ENCODE assay signal across 28 cellular contexts in genomic region chrX:53438174-53438831, GRCh38. TPM values are rescaled to one million over a fixed set of nuclear protein-coding genes. Genes with fewer than 3 reads are reported as not detected.
A peak's percentile ranks its signal among the peaks of the same experiment; 100 is the strongest.
DNase-seq lines count a peak whose midpoint lies in the region; ATAC-seq and TF ChIP-seq lines count a peak whose summit lies in the region.
"Had no signal": no experiment of that assay in that cellular context is flagged by ENCODE, and none has a peak within 500 bp of the region (broad histone marks: within the 10 kb centered on the region; RNA-seq: fewer than 3 reads in every experiment).

No MANE protein-coding gene starts in this region.

- H3K4me1 Mint-ChIP-seq in CD4-positive, alpha-beta T cell (ENCODE audit: low read depth): peaks cover 22% of the 10 kb centered on the region
- H3K4me1 Mint-ChIP-seq in activated T-helper 2 cell treated with anti-CD3 and anti-CD28 coated beads, Interferon-gamma antibody, Interleukin-2, Interleukin-4, amounts not matched to agents 10 μg/mL and 5 μg/mL and 100 μg/mL, durations not matched to agents 14 hours and 24 hours and 36 hours (ENCODE audit: low read depth): peaks cover 34% of the 10 kb centered on the region
- peaks cover 48% of the 10 kb centered on the region for H3K4me1 Mint-ChIP-seq in activated T-cell treated with anti-CD3 and anti-CD28 coated beads, Interleukin-2, amount 50 U/mL, for 24 hours (ENCODE audit: low read depth)
- peaks cover 7% of the 10 kb centered on the region for H3K4me1 Mint-ChIP-seq in Caco-2 (ENCODE audit: low read depth, unreplicated experiment)

- H3K36me3 ChIP-seq in Caco-2 (ENCODE audit: control insufficient read depth, insufficient read depth, low read length): no peaks in the 10 kb centered on the region
- H3K36me3 ChIP-seq: breast epithelium, prostate gland, sigmoid colon, thoracic aorta had no signal

- no peaks in the 10 kb centered on the region for H3K27me3 ChIP-seq in CD4-positive, alpha-beta T cell (ENCODE audit: control insufficient read depth, insufficient read depth, low read length)
- H3K27me3 ChIP-seq in Caco-2 (replicated peaks; ENCODE audit: control insufficient read depth, insufficient read depth, low read length): no peaks in the 10 kb centered on the region
- H3K27me3 ChIP-seq: sigmoid colon had no signal

- POLR2A ChIA-PET in CD4-positive, alpha-beta T cell (lab: Charles Lee): no interaction called here
- POLR2A ChIA-PET in Caco-2 (lab: Charles Lee): no interaction called here

- no peak overlapping the region for H3K27ac Mint-ChIP-seq in CD4-positive, alpha-beta T cell
- H3K27ac Mint-ChIP-seq in activated T-helper 2 cell treated with anti-CD3 and anti-CD28 coated beads, Interferon-gamma antibody, Interleukin-2, Interleukin-4, amounts not matched to agents 10 μg/mL and 5 μg/mL and 100 μg/mL, durations not matched to agents 14 hours and 24 hours and 36 hours: peak overlapping the region; percentile 43
- no peak overlapping the region for H3K27ac Mint-ChIP-seq in activated T-cell treated with anti-CD3 and anti-CD28 coated beads, Interleukin-2, amount 50 U/mL, for 24 hours
- no peak overlapping the region for H3K27ac Mint-ChIP-seq in Caco-2 (ENCODE audit: unreplicated experiment)
- H3K27ac Mint-ChIP-seq: GM23338 had no signal

- BruUV-seq in Caco-2 (replicated peaks; lab: Mats Ljungman, UMichigan): no TSS peak

- no peak for TF ChIP-seq CTCF in CD4-positive, alpha-beta T cell (IDR thresholded peaks at IDR 0.05)
- no peak for TF ChIP-seq CTCF in Caco-2 (IDR thresholded peaks at IDR 0.05; ENCODE audit: insufficient read depth in 1 of 2, low read depth in 1 of 2, low read length in 1 of 2, severe bottlenecking in 1 of 2, unreplicated experiment in 1 of 2)

- ATAC-seq in CD4-positive, alpha-beta T cell (ENCODE audit: poor library complexity): no peak
- ATAC-seq: activated T-cell treated with anti-CD3 and anti-CD28 coated beads, Interleukin-2, amount 50 U/mL, for 4 hours; GM23338; left ventricle myocardium superior had no signal

- peaks cover 7% of the 10 kb centered on the region; the same call in 1 of the 2 replicates for H3K4me1 ChIP-seq in Caco-2
- H3K4me1 ChIP-seq: prostate gland had no signal

- peaks cover 10% of the 10 kb centered on the region for H3K27me3 Mint-ChIP-seq in CD4-positive, alpha-beta T cell
- H3K27me3 Mint-ChIP-seq in activated T-helper 2 cell treated with anti-CD3 and anti-CD28 coated beads, Interferon-gamma antibody, Interleukin-2, Interleukin-4, amounts not matched to agents 10 μg/mL and 5 μg/mL and 100 μg/mL, durations not matched to agents 14 hours and 24 hours and 36 hours (ENCODE audit: low read depth): no peaks in the 10 kb centered on the region
- H3K27me3 Mint-ChIP-seq in activated T-cell treated with anti-CD3 and anti-CD28 coated beads, Interleukin-2, amount 50 U/mL, for 24 hours: peaks cover 57% of the 10 kb centered on the region
- H3K27me3 Mint-ChIP-seq in Caco-2 (ENCODE audit: insufficient read depth, unreplicated experiment): no peaks in the 10 kb centered on the region
- H3K27me3 Mint-ChIP-seq: CD4-positive, CD25-positive, alpha-beta regulatory T cell had no signal

- H3K4me3 ChIP-seq in Caco-2 (ENCODE audit: low read depth, low read length): no peak overlapping the region
- H3K4me3 ChIP-seq: breast epithelium, GM23338, prostate gland, sigmoid colon, thoracic aorta had no signal

- H3K27ac ChIP-seq in CD4-positive, alpha-beta T cell (ENCODE audit: low read depth, low read length): no peak overlapping the region
- H3K27ac ChIP-seq: breast epithelium, prostate gland, sigmoid colon, thoracic aorta had no signal

- DNase-seq in NCI-H1417 (lab: John Stamatoyannopoulos, UW): peak; percentile 15 to 90 (median 53)
- DNase-seq in NCI-H1417 treated with DMSO at 0.1 percent for 48 hours (lab: John Stamatoyannopoulos, UW): no peak
- DNase-seq in CD4-positive, alpha-beta T cell: no peak
- peak; percentile 93 for DNase-seq in NCI-H2227 (lab: John Stamatoyannopoulos, UW; ENCODE audit: unreplicated experiment)
- no peak for DNase-seq in activated T-helper 2 cell treated with anti-CD3 and anti-CD28 coated beads, Interferon-gamma antibody, Interleukin-2, Interleukin-4, amounts not matched to agents 10 μg/mL and 5 μg/mL and 100 μg/mL, durations not matched to agents 14 hours and 24 hours and 36 hours (ENCODE audit: low spot score)
- DNase-seq in activated T-cell treated with anti-CD3 and anti-CD28 coated beads, Interleukin-2, amount 50 U/mL, for 24 hours: no peak
- DNase-seq in KBM-7: no peak
- DNase-seq in Caco-2: no peak
- DNase-seq: 8988T; activated CD4-positive, CD25-positive, alpha-beta regulatory T cell; activated naive CD4-positive, alpha-beta T cell treated with Interleukin-2 at 50 U/mL for 16 hours; activated T-cell treated with anti-CD3 and anti-CD28 coated beads, Interleukin-2, amount 50 U/mL, for 4 hours; amniotic stem cell; effector CD8-positive, alpha-beta T cell; glutamatergic neuron; islet precursor cell; Kasumi-1; left ventricle myocardium superior; MV-4-11; NCI-H1930; NCI-H524; sigmoid colon; stimulated activated naive CD4-positive, alpha-beta T cell had no signal

- H3K4me3 Mint-ChIP-seq in CD4-positive, alpha-beta T cell: peak overlapping the region; percentile 31
- no peak overlapping the region for H3K4me3 Mint-ChIP-seq in activated T-helper 2 cell treated with anti-CD3 and anti-CD28 coated beads, Interferon-gamma antibody, Interleukin-2, Interleukin-4, amounts not matched to agents 10 μg/mL and 5 μg/mL and 100 μg/mL, durations not matched to agents 14 hours and 24 hours and 36 hours (ENCODE audit: low read depth)
- no peak overlapping the region for H3K4me3 Mint-ChIP-seq in activated T-cell treated with anti-CD3 and anti-CD28 coated beads, Interleukin-2, amount 50 U/mL, for 24 hours
- no peak overlapping the region for H3K4me3 Mint-ChIP-seq in Caco-2 (ENCODE audit: unreplicated experiment)
- H3K4me3 Mint-ChIP-seq: activated T-cell treated with anti-CD3 and anti-CD28 coated beads, Interleukin-2, amount 50 U/mL, for 4 hours; CD4-positive, CD25-positive, alpha-beta regulatory T cell; GM23338 had no signal

- no peaks in the 10 kb centered on the region for H3K9me3 Mint-ChIP-seq in CD4-positive, alpha-beta T cell
- no peaks in the 10 kb centered on the region for H3K9me3 Mint-ChIP-seq in activated T-helper 2 cell treated with anti-CD3 and anti-CD28 coated beads, Interferon-gamma antibody, Interleukin-2, Interleukin-4, amounts not matched to agents 10 μg/mL and 5 μg/mL and 100 μg/mL, durations not matched to agents 14 hours and 24 hours and 36 hours
- no peaks in the 10 kb centered on the region for H3K9me3 Mint-ChIP-seq in activated T-cell treated with anti-CD3 and anti-CD28 coated beads, Interleukin-2, amount 50 U/mL, for 24 hours
- H3K9me3 Mint-ChIP-seq in Caco-2 (ENCODE audit: unreplicated experiment): no peaks in the 10 kb centered on the region
- H3K9me3 Mint-ChIP-seq: activated T-cell treated with anti-CD3 and anti-CD28 coated beads, Interleukin-2, amount 50 U/mL, for 4 hours; CD4-positive, CD25-positive, alpha-beta regulatory T cell; GM23338 had no signal

- CTCF ChIA-PET in CD4-positive, alpha-beta T cell (lab: Charles Lee): no interaction called here
- CTCF ChIA-PET in Caco-2 (lab: Charles Lee): no interaction called here

- in situ Hi-C loops in KBM-7 (cut with MboI; ENCODE audit: low pct_unique_long_range_greater_than_20kb, low sequenced_read_pairs): no loop called here

- H3K36me3 Mint-ChIP-seq in CD4-positive, alpha-beta T cell (ENCODE audit: low read depth): peaks cover 5% of the 10 kb centered on the region
- H3K36me3 Mint-ChIP-seq in activated T-helper 2 cell treated with anti-CD3 and anti-CD28 coated beads, Interferon-gamma antibody, Interleukin-2, Interleukin-4, amounts not matched to agents 10 μg/mL and 5 μg/mL and 100 μg/mL, durations not matched to agents 14 hours and 24 hours and 36 hours (ENCODE audit: low read depth): no peaks in the 10 kb centered on the region
- peaks cover 6% of the 10 kb centered on the region for H3K36me3 Mint-ChIP-seq in activated T-cell treated with anti-CD3 and anti-CD28 coated beads, Interleukin-2, amount 50 U/mL, for 24 hours (ENCODE audit: low read depth)
- H3K36me3 Mint-ChIP-seq in Caco-2 (ENCODE audit: insufficient read depth, unreplicated experiment): peaks cover 8% of the 10 kb centered on the region

- intact Hi-C loops in CD4-positive, alpha-beta T cell (cut with DNase I, micrococcal nuclease): loop anchor here in 1 of 2 experiments (10.0 kb wide), 2 partner anchors 154 to 606 kb away; partner anchors contain the start of genes IQSEC2 and PHF8
- intact Hi-C loops in activated T-helper 2 cell treated with anti-CD3 and anti-CD28 coated beads, Interferon-gamma antibody, Interleukin-2, Interleukin-4, amounts not matched to agents 10 μg/mL and 5 μg/mL and 100 μg/mL, durations not matched to agents 14 hours and 24 hours and 36 hours (cut with micrococcal nuclease): loop anchor here (10.0 kb wide), 1 partner anchor 214 kb away; the partner anchor contains the start of gene KDM5C
- intact Hi-C loops in Caco-2 (cut with micrococcal nuclease; ENCODE audit: unreplicated experiment): no loop called here

- H3K9me3 ChIP-seq in CD4-positive, alpha-beta T cell (ENCODE audit: control insufficient read depth, low read length): no peaks in the 10 kb centered on the region
- H3K9me3 ChIP-seq in Caco-2: no peaks in the 10 kb centered on the region
- H3K9me3 ChIP-seq: breast epithelium, prostate gland, sigmoid colon, thoracic aorta had no signal

RNA-seq across cellular contexts. Expression of gene HSD17B10, which starts 4.1 kb away (rescaled TPM):
- total RNA-seq in CD4-positive, alpha-beta T cell: 10 to 100 TPM; 27.0 to 28.6 TPM
- 135 and 139 TPM in 2 replicates for total RNA-seq in activated T-helper 2 cell treated with anti-CD3 and anti-CD28 coated beads, Interferon-gamma antibody, Interleukin-2, Interleukin-4, amounts not matched to agents 10 μg/mL and 5 μg/mL and 100 μg/mL, durations not matched to agents 14 hours and 24 hours and 36 hours
- total RNA-seq in Caco-2 (2022): 129 and 137 TPM in 2 replicates

RNA-seq across cellular contexts. Expression of gene RIBC1, which starts 15.6 kb away (rescaled TPM):
- 1 to 10 TPM; 2.5 to 2.6 TPM for total RNA-seq in CD4-positive, alpha-beta T cell
- total RNA-seq in activated T-helper 2 cell treated with anti-CD3 and anti-CD28 coated beads, Interferon-gamma antibody, Interleukin-2, Interleukin-4, amounts not matched to agents 10 μg/mL and 5 μg/mL and 100 μg/mL, durations not matched to agents 14 hours and 24 hours and 36 hours: 0.43 and 0.90 TPM in 2 replicates
- total RNA-seq in Caco-2 (2022): 0.88 and 0.95 TPM in 2 replicates
- total RNA-seq: thoracic aorta had no signal

RNA-seq across cellular contexts. Expression of gene SMC1A, which starts 15.8 kb away (rescaled TPM):
- total RNA-seq in CD4-positive, alpha-beta T cell: 10 to 100 TPM; 25.5 to 28.6 TPM
- total RNA-seq in activated T-helper 2 cell treated with anti-CD3 and anti-CD28 coated beads, Interferon-gamma antibody, Interleukin-2, Interleukin-4, amounts not matched to agents 10 μg/mL and 5 μg/mL and 100 μg/mL, durations not matched to agents 14 hours and 24 hours and 36 hours: 134 and 136 TPM in 2 replicates
- 92.4 and 102 TPM in 2 replicates for total RNA-seq in Caco-2 (2022)

Comparison
In these comparisons a context has a peak if more than half of its experiments do, and no peak if none do; other contexts are left out.
1. DNase-seq: peak in NCI-H1417 (3 of 3) and NCI-H2227 (single experiment); none in NCI-H1417 treated with DMSO at 0.1 percent for 48 hours (single experiment), CD4-positive, alpha-beta T cell (0 of 10), activated T-helper 2 cell treated with anti-CD3 and anti-CD28 coated beads, Interferon-gamma antibody, Interleukin-2, Interleukin-4, amounts not matched to agents 10 μg/mL and 5 μg/mL and 100 μg/mL, durations not matched to agents 14 hours and 24 hours and 36 hours (single experiment), activated T-cell treated with anti-CD3 and anti-CD28 coated beads, Interleukin-2, amount 50 U/mL, for 24 hours (single experiment), KBM-7 (single experiment) and Caco-2 (0 of 2).